ENCODE assay signal across 8 cellular contexts in the genomic region with DNA sequence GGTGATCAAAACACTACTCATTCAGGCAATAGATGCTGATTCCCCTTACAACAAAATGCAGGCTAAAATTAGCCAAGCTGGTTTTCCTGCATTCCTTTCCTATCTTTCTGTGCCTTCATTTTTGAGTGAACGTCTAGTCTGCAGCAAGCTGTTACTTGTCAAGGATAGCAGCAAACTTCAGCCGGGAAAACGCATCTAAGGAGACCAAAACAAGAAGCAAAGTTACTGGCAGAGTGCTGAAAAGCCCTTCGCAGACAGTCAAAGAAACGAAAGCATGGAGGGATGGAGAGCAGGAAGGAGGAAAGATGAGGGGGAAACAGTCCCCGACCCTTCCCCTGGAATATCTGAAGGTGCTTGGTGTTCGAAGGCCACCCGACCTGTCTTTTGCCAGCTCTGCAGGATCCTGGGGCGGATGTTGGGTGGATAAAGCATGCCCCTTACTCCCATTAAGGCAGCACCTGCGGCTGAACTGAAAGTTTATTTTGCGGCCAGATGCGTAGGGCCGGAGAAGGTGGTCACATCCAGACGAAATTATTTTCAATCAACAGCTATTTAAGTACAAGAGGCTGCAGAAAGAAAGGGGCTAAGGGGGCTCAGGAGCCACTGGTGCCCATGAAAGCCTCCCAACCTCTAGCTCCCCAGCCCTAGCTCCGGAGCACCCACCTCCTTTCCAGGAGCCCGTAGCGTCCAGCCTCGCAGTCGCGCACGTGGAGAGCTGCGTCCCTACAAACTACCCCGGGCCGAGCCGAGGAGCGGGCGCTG. TPM values are rescaled to one million over a fixed set of nuclear protein-coding genes. Genes with fewer than 3 reads are reported as not detected.
A peak's percentile ranks its signal among the peaks of the same experiment; 100 is the strongest.
DNase-seq lines count a peak whose midpoint lies in the region; ATAC-seq and TF ChIP-seq lines count a peak whose summit lies in the region.

No MANE protein-coding gene starts in this region.

- in situ Hi-C loops in gastrocnemius medialis (cut with MboI; ENCODE audit: low sequenced_read_pairs in 4 of 4): no loop called here

- peak overlapping the region; percentile 32 for H3K4me3 ChIP-seq in WERI-Rb-1 (ENCODE audit: low read depth, low read length)
- peak overlapping the region; percentile 45 to 58 for H3K4me3 ChIP-seq in right atrium auricular region
- H3K4me3 ChIP-seq in gastrocnemius medialis: peak overlapping the region; percentile 40 to 50 (median 48)

- H3K9me3 ChIP-seq in WERI-Rb-1 (ENCODE audit: severe bottlenecking) (no peaks in the 10 kb centered on the region), right atrium auricular region (no peaks in the 10 kb centered on the region), gastrocnemius medialis (no peaks in the 10 kb centered on the region)

- H3K27me3 ChIP-seq in WERI-Rb-1 (ENCODE audit: insufficient read depth, low read depth, severe bottlenecking): peaks cover 34% of the 10 kb centered on the region
- no peaks in the 10 kb centered on the region for H3K27me3 ChIP-seq in right atrium auricular region
- H3K27me3 ChIP-seq in gastrocnemius medialis: peaks cover 4 to 8% (median 5%) of the 10 kb centered on the region in 3 donors

- no peak for TF ChIP-seq POLR2A in gastrocnemius medialis (IDR thresholded peaks at IDR 0.05)

- TF ChIP-seq CTCF in WERI-Rb-1 (IDR thresholded peaks at IDR 0.05; ENCODE audit: low read depth, low read length) (no peak), right atrium auricular region (IDR thresholded peaks at IDR 0.05) (no peak), gastrocnemius medialis (IDR thresholded peaks at IDR 0.05 in 4 of 5, conservative IDR thresholded peaks at IDR 0.05 in 1 of 5) (no peak)

- H3K36me3 ChIP-seq in WERI-Rb-1 (no peaks in the 10 kb centered on the region), right atrium auricular region (no peaks in the 10 kb centered on the region), gastrocnemius medialis (no peaks in the 10 kb centered on the region)

- ATAC-seq in HG03342 (IDR thresholded peaks at IDR 0.05; ENCODE audit: unreplicated experiment): peak; percentile 34
- ATAC-seq in gastrocnemius medialis: no peak
- no peak for ATAC-seq in HG03039 (IDR thresholded peaks at IDR 0.05; ENCODE audit: unreplicated experiment)

- H3K4me1 ChIP-seq in right atrium auricular region (peaks cover 0 to 19% of the 10 kb centered on the region in 2 donors), gastrocnemius medialis (peaks cover 0 to 8% of the 10 kb centered on the region in 2 donors)

- intact Hi-C loops in gastrocnemius medialis (cut with DNase I; ENCODE audit: low total_unique reads): no loop called here
- intact Hi-C loops in posterior vena cava (cut with DNase I): no loop called here

- H3K27ac ChIP-seq in WERI-Rb-1 (no peak overlapping the region), right atrium auricular region (peak overlapping the region in 1 of 2 donors; percentile 46), gastrocnemius medialis (no peak overlapping the region)

- DNase-seq in EL (peak; percentile 35), WERI-Rb-1 (no peak), right atrium auricular region (ENCODE audit: low spot score) (no peak), gastrocnemius medialis (no peak), posterior vena cava (ENCODE audit: low spot score) (no peak), DMS79 (lab: John Stamatoyannopoulos, UW) (no peak)

RNA-seq across cellular contexts. Expression of a gene that starts 0.5 kb away (rescaled TPM):
- 1 to 10 TPM in 1 of 2 donors, under 1 TPM in 1; 0.67 to 1.5 TPM for total RNA-seq in right atrium auricular region
- under 1 TPM in 2 of 4 donors, not detected in 2; 0.09 to 0.36 TPM for total RNA-seq in gastrocnemius medialis
- 1 to 10 TPM in 1 of 2 donors, not detected in 1; 1.4 TPM for total RNA-seq in posterior vena cava
